ENCODE assay signal across 25 cellular contexts in genomic region chr13:104436555-104436954, GRCh38.
"Had no signal": no experiment of that assay in that cellular context is flagged by ENCODE, and none has a peak within 500 bp of the region (broad histone marks: within the 10 kb centered on the region; RNA-seq: fewer than 3 reads in every experiment).

No MANE protein-coding gene starts in this region.

- H3K4me3 Mint-ChIP-seq: dendritic cell treated with granulocyte-macrophage colony-stimulating factor and Interleukin-4, amounts not matched to agents 40 ng/mL and 50 ng/mL, for 4 days; memory B cell; naive B cell; natural killer cell treated with Interleukin-12 subunit alpha and Interleukin-12 subunit beta and Interleukin-15 and Interleukin-18, amount 100 ng/mL, for 72 hours; neural progenitor cell; stimulated activated naive B cell treated with anti-CD40 and anti-IgM and Interleukin-4, amounts not matched to agents 10 μg/mL and 1 μg/mL and 100 μg/mL, for 72 hours; stimulated activated naive CD8-positive, alpha-beta T cell treated with anti-CD3 and anti-CD28 coated beads, Interleukin-15, Interleukin-2, amounts not matched to agents 100 ng/mL and 50 ng/mL, for 24 hours had no signal

- H3K27ac ChIP-seq: esophagus muscularis mucosa, foreskin keratinocyte, gastroesophageal sphincter, heart left ventricle, hepatocyte, neural progenitor cell, parathyroid adenoma, right lobe of liver, thoracic aorta, transverse colon, vagina had no signal

- H3K27me3 ChIP-seq: esophagus muscularis mucosa, foreskin keratinocyte, gastroesophageal sphincter, heart left ventricle, hepatocyte, neural progenitor cell, right lobe of liver, transverse colon, vagina had no signal

- H3K79me2 ChIP-seq: hepatocyte, parathyroid adenoma had no signal

- H2AFZ ChIP-seq: hepatocyte, neural progenitor cell, parathyroid adenoma had no signal

- H3K4me3 ChIP-seq: esophagus muscularis mucosa, gastroesophageal sphincter, heart left ventricle, hepatocyte, lung, mucosa of descending colon, neural progenitor cell, right lobe of liver, thoracic aorta, transverse colon, vagina had no signal

- H3K27me3 Mint-ChIP-seq: dendritic cell treated with granulocyte-macrophage colony-stimulating factor and Interleukin-4, amounts not matched to agents 40 ng/mL and 50 ng/mL, for 4 days; memory B cell; naive B cell; natural killer cell treated with Interleukin-12 subunit alpha and Interleukin-12 subunit beta and Interleukin-15 and Interleukin-18, amount 100 ng/mL, for 72 hours; progenitor cell of endocrine pancreas; stimulated activated naive B cell treated with anti-CD40 and anti-IgM and Interleukin-4, amounts not matched to agents 10 μg/mL and 1 μg/mL and 100 μg/mL, for 72 hours; stimulated activated naive CD8-positive, alpha-beta T cell treated with anti-CD3 and anti-CD28 coated beads, Interleukin-15, Interleukin-2, amounts not matched to agents 100 ng/mL and 50 ng/mL, for 24 hours had no signal

- H3K27ac Mint-ChIP-seq: dendritic cell treated with granulocyte-macrophage colony-stimulating factor and Interleukin-4, amounts not matched to agents 40 ng/mL and 50 ng/mL, for 4 days; memory B cell; naive B cell; natural killer cell treated with Interleukin-12 subunit alpha and Interleukin-12 subunit beta and Interleukin-15 and Interleukin-18, amount 100 ng/mL, for 72 hours; neural progenitor cell; progenitor cell of endocrine pancreas; stimulated activated naive B cell treated with anti-CD40 and anti-IgM and Interleukin-4, amounts not matched to agents 10 μg/mL and 1 μg/mL and 100 μg/mL, for 72 hours; stimulated activated naive CD8-positive, alpha-beta T cell treated with anti-CD3 and anti-CD28 coated beads, Interleukin-15, Interleukin-2, amounts not matched to agents 100 ng/mL and 50 ng/mL, for 24 hours had no signal

- H3K36me3 Mint-ChIP-seq: memory B cell; naive B cell; neural progenitor cell; stimulated activated naive B cell treated with anti-CD40 and anti-IgM and Interleukin-4, amounts not matched to agents 10 μg/mL and 1 μg/mL and 100 μg/mL, for 72 hours had no signal

- H3K4me1 ChIP-seq: esophagus muscularis mucosa, foreskin keratinocyte, gastroesophageal sphincter, heart left ventricle, neural progenitor cell, parathyroid adenoma, right lobe of liver, transverse colon, vagina had no signal

- H3K9ac ChIP-seq: neural progenitor cell, parathyroid adenoma had no signal

- H3K9me3 Mint-ChIP-seq: memory B cell; neural progenitor cell; stimulated activated naive B cell treated with anti-CD40 and anti-IgM and Interleukin-4, amounts not matched to agents 10 μg/mL and 1 μg/mL and 100 μg/mL, for 72 hours; stimulated activated naive CD8-positive, alpha-beta T cell treated with anti-CD3 and anti-CD28 coated beads, Interleukin-15, Interleukin-2, amounts not matched to agents 100 ng/mL and 50 ng/mL, for 24 hours had no signal

- H3K36me3 ChIP-seq: esophagus muscularis mucosa, gastroesophageal sphincter, heart left ventricle, neural progenitor cell, right lobe of liver, thoracic aorta, transverse colon, vagina had no signal

- DNase-seq: effector CD8-positive, alpha-beta T cell; foreskin keratinocyte; heart left ventricle; kidney; mucosa of descending colon; naive B cell; right lobe of liver; small intestine; stimulated activated CD4-positive, alpha-beta T cell treated with anti-CD3 and anti-CD28 coated beads, Interleukin-15, amount 100 ng/mL, for 24 hours; stimulated activated CD4-positive, alpha-beta T cell treated with anti-CD3 and anti-CD28 coated beads, Interleukin-2, amount 100 ng/mL, for 48 hours; stimulated activated naive B cell treated with anti-CD40 and anti-IgM and Interleukin-4, amounts not matched to agents 10 μg/mL and 1 μg/mL and 100 μg/mL, for 72 hours; transverse colon had no signal

- H3K4me2 ChIP-seq: hepatocyte, neural progenitor cell had no signal

- H3K4me1 Mint-ChIP-seq: memory B cell; naive B cell; stimulated activated naive B cell treated with anti-CD40 and anti-IgM and Interleukin-4, amounts not matched to agents 10 μg/mL and 1 μg/mL and 100 μg/mL, for 72 hours had no signal

- H3K9me3 ChIP-seq: esophagus muscularis mucosa, gastroesophageal sphincter, heart left ventricle, mucosa of descending colon, right lobe of liver, thoracic aorta, transverse colon, vagina had no signal
